ENCODE assay signal across 20 cellular contexts in the genomic region with DNA sequence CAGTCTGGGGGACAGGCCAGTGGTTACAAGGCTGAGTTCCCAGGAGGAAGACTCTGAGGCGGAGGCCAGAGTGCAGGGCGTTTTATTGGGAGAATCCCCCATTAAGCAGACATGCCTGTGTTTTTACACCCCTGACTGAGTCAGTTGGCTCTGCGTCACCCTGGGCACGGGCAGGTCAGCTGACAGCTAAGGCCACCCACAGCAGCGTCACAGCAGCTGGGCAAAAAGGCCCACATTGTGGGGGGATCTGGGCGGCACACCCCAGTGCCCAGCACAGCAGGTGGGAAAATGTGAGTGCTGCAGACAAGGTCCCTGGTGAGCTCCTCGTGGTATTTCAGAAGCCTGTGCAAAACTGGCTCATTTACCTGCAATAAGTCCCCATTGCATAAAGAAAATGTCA.
DNase-seq lines count a peak whose midpoint lies in the region.
"Had no signal": no experiment of that assay in that cellular context is flagged by ENCODE, and none has a peak within 500 bp of the region (broad histone marks: within the 10 kb centered on the region; RNA-seq: fewer than 3 reads in every experiment).

No MANE protein-coding gene starts in this region.

- H3K4me3 ChIP-seq in Karpas-422 (ENCODE audit: low read length): peak overlapping the region; percentile 50; the same call in 1 of the 2 replicates
- no peak overlapping the region for H3K4me3 ChIP-seq in SJCRH30
- H3K4me3 ChIP-seq: A549, MG63 had no signal

- no peaks in the 10 kb centered on the region for H4K20me1 ChIP-seq in Karpas-422 (ENCODE audit: insufficient read depth, low read depth, low read length)

- H2AFZ ChIP-seq in Karpas-422 (ENCODE audit: low read length): no peak overlapping the region

- H3K27me3 Mint-ChIP-seq in activated T-helper 1 cell treated with anti-CD3 and anti-CD28 coated beads, Interleukin-12 subunit alpha, Interleukin-12 subunit beta, Interleukin-2, Interleukin-4 antibody, amounts not matched to agents 30 ng/mL and 10 ng/mL and 1 ng/mL, durations not matched to agents 14 hours and 24 hours and 36 hours (ENCODE audit: insufficient read depth): no peaks in the 10 kb centered on the region

- no peaks in the 10 kb centered on the region for H3K79me2 ChIP-seq in Karpas-422 (ENCODE audit: low read length)

- H3K4me2 ChIP-seq in Karpas-422 (ENCODE audit: low read depth, low read length, poor library complexity, severe bottlenecking): peak overlapping the region; percentile 63
- H3K4me2 ChIP-seq: A549 had no signal

- H3K9me2 ChIP-seq in Karpas-422 (replicated peaks; ENCODE audit: insufficient read depth, low read length): no peaks in the 10 kb centered on the region

- no peaks in the 10 kb centered on the region; the same call in 1 of the 2 replicates for H3K27me3 ChIP-seq in Karpas-422 (ENCODE audit: low read length)
- peaks cover 15% of the 10 kb centered on the region for H3K27me3 ChIP-seq in SJCRH30

- H3K4me1 ChIP-seq in Karpas-422 (ENCODE audit: low read length): peaks cover 47% of the 10 kb centered on the region
- peaks cover 17% of the 10 kb centered on the region for H3K4me1 ChIP-seq in SJCRH30
- H3K4me1 ChIP-seq: A549 had no signal

- H3K9ac ChIP-seq in Karpas-422 (ENCODE audit: low read length): peak overlapping the region; percentile 54

- DNase-seq in Karpas-422 (peak; percentile 80), SJCRH30 (peak; percentile 29 to 49), islet precursor cell (peak; percentile 56)
- no peak for DNase-seq in activated T-helper 1 cell treated with anti-CD3 and anti-CD28 coated beads, Interleukin-12 subunit alpha, Interleukin-12 subunit beta, Interleukin-2, Interleukin-4 antibody, amounts not matched to agents 30 ng/mL and 10 ng/mL and 1 ng/mL, durations not matched to agents 14 hours and 24 hours and 36 hours (ENCODE audit: low spot score)
- DNase-seq in stimulated activated CD4-positive, alpha-beta T cell treated with anti-CD3 and anti-CD28 coated beads, Interleukin-1b, Interleukin-23, amount 100 ng/mL, for 48 hours: no peak
- no peak for DNase-seq in stimulated activated CD4-positive, alpha-beta T cell treated with anti-CD3 and anti-CD28 coated beads, Interleukin-15, amount 100 ng/mL, for 24 hours
- no peak for DNase-seq in NK-92 treated with Interleukin-12 subunit alpha and Interleukin-12 subunit beta, amount 100 ng/mL, for 24 hours (lab: John Stamatoyannopoulos, UW)
- DNase-seq: Calu3, DND-41, KBM-7, MG63, NCI-H1048, NCI-H1694, NCI-H2029 treated with DMSO at 0.1 percent for 48 hours, NCI-H446 treated with DMSO at 0.1 percent for 48 hours, NCI-H526, PC-3, T-helper 1 cell had no signal

- no peaks in the 10 kb centered on the region for H3K4me1 Mint-ChIP-seq in activated T-helper 1 cell treated with anti-CD3 and anti-CD28 coated beads, Interleukin-12 subunit alpha, Interleukin-12 subunit beta, Interleukin-2, Interleukin-4 antibody, amounts not matched to agents 30 ng/mL and 10 ng/mL and 1 ng/mL, durations not matched to agents 14 hours and 24 hours and 36 hours (ENCODE audit: low read depth)
- H3K4me1 Mint-ChIP-seq: B cell had no signal

- H3K9me3 Mint-ChIP-seq in activated T-helper 1 cell treated with anti-CD3 and anti-CD28 coated beads, Interleukin-12 subunit alpha, Interleukin-12 subunit beta, Interleukin-2, Interleukin-4 antibody, amounts not matched to agents 30 ng/mL and 10 ng/mL and 1 ng/mL, durations not matched to agents 14 hours and 24 hours and 36 hours: no peaks in the 10 kb centered on the region

- intact Hi-C loops in activated T-helper 1 cell treated with anti-CD3 and anti-CD28 coated beads, Interleukin-12 subunit alpha, Interleukin-12 subunit beta, Interleukin-2, Interleukin-4 antibody, amounts not matched to agents 30 ng/mL and 10 ng/mL and 1 ng/mL, durations not matched to agents 14 hours and 24 hours and 36 hours (cut with micrococcal nuclease): no loop called here

- peaks cover 3% of the 10 kb centered on the region; the same call in 1 of the 2 replicates for H3K9me3 ChIP-seq in Karpas-422 (ENCODE audit: low read length)
- H3K9me3 ChIP-seq in SJCRH30 (replicated peaks): no peaks in the 10 kb centered on the region
- H3K9me3 ChIP-seq: A549, MG63 had no signal

- no peak overlapping the region for H3K4me3 Mint-ChIP-seq in activated T-helper 1 cell treated with anti-CD3 and anti-CD28 coated beads, Interleukin-12 subunit alpha, Interleukin-12 subunit beta, Interleukin-2, Interleukin-4 antibody, amounts not matched to agents 30 ng/mL and 10 ng/mL and 1 ng/mL, durations not matched to agents 14 hours and 24 hours and 36 hours
- H3K4me3 Mint-ChIP-seq: B cell had no signal

- H3K36me3 ChIP-seq in Karpas-422 (ENCODE audit: insufficient read depth, low read length): no peaks in the 10 kb centered on the region
- no peaks in the 10 kb centered on the region for H3K36me3 ChIP-seq in SJCRH30
- H3K36me3 ChIP-seq: MG63 had no signal

- peak overlapping the region; percentile 88 for H3K27ac ChIP-seq in Karpas-422 (ENCODE audit: low read length)
- peak overlapping the region; percentile 84 for H3K27ac ChIP-seq in SJCRH30
- H3K27ac ChIP-seq: A549 had no signal

- H3K36me3 Mint-ChIP-seq in activated T-helper 1 cell treated with anti-CD3 and anti-CD28 coated beads, Interleukin-12 subunit alpha, Interleukin-12 subunit beta, Interleukin-2, Interleukin-4 antibody, amounts not matched to agents 30 ng/mL and 10 ng/mL and 1 ng/mL, durations not matched to agents 14 hours and 24 hours and 36 hours (ENCODE audit: low read depth): no peaks in the 10 kb centered on the region

- no peak overlapping the region for H3K27ac Mint-ChIP-seq in activated T-helper 1 cell treated with anti-CD3 and anti-CD28 coated beads, Interleukin-12 subunit alpha, Interleukin-12 subunit beta, Interleukin-2, Interleukin-4 antibody, amounts not matched to agents 30 ng/mL and 10 ng/mL and 1 ng/mL, durations not matched to agents 14 hours and 24 hours and 36 hours
- H3K27ac Mint-ChIP-seq: B cell had no signal

Comparison
In these comparisons a context has a peak if more than half of its experiments do, and no peak if none do; other contexts are left out.
1. DNase-seq: peak in Karpas-422 (single experiment), SJCRH30 (2 of 2) and islet precursor cell (single experiment); none in activated T-helper 1 cell treated with anti-CD3 and anti-CD28 coated beads, Interleukin-12 subunit alpha, Interleukin-12 subunit beta, Interleukin-2, Interleukin-4 antibody, amounts not matched to agents 30 ng/mL and 10 ng/mL and 1 ng/mL, durations not matched to agents 14 hours and 24 hours and 36 hours (single experiment), stimulated activated CD4-positive, alpha-beta T cell treated with anti-CD3 and anti-CD28 coated beads, Interleukin-1b, Interleukin-23, amount 100 ng/mL, for 48 hours (single experiment), stimulated activated CD4-positive, alpha-beta T cell treated with anti-CD3 and anti-CD28 coated beads, Interleukin-15, amount 100 ng/mL, for 24 hours (single experiment) and NK-92 treated with Interleukin-12 subunit alpha and Interleukin-12 subunit beta, amount 100 ng/mL, for 24 hours (single experiment).